8 cellular contexts compared by ENCODE assay signal in the genomic region with DNA sequence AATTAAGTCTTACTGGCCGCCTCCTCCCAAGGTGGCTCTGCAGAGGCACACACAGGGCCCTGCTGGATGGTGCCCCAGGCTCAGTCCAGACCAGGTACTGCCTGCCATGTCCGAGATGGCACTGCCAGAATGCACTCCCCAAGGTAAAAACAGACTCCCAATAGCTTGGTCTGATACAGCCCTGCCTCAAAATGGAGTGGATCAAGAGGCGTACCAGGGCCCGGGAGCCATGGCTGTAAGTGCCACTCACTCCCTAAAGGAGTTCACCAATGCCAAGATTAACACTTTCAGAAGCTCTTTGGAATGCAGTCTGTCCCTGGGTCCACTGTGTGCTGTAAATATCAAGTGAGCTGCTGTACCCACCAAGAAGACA. TPM values are rescaled to one million over a fixed set of nuclear protein-coding genes. Genes with fewer than 3 reads are reported as not detected.
DNase-seq lines count a peak whose midpoint lies in the region; ATAC-seq and TF ChIP-seq lines count a peak whose summit lies in the region.

No MANE protein-coding gene starts in this region.

- no peak overlapping the region for H2AK5ac ChIP-seq in H9 (ENCODE audit: insufficient read length, low read length)

- intact Hi-C loops in spleen (cut with DNase I; ENCODE audit: low total_unique reads) = no loop called here

- H3K36me3 Mint-ChIP-seq in H9 (ENCODE audit: insufficient read depth in 1 of 3, low read depth in 3 of 3) = no peaks in the 10 kb centered on the region
- no peaks in the 10 kb centered on the region for H3K36me3 Mint-ChIP-seq in activated T-helper 17 cell treated with anti-CD3 and anti-CD28 coated beads, Interleukin-2, amount 50 U/mL, for 72 hours (ENCODE audit: low read depth)

- no peak for TF ChIP-seq POLR2A in spleen (IDR thresholded peaks at IDR 0.05)

- H3K27ac ChIP-seq in H9 (ENCODE audit: insufficient read length, low read depth, low read length) = no peak overlapping the region
- H3K27ac ChIP-seq in hepatocyte = peak overlapping the region; percentile 99
- H3K27ac ChIP-seq in spleen = peak overlapping the region; percentile 70 to 88 (median 78)

- H3K9me3 ChIP-seq in H9 (ENCODE audit: control insufficient read depth, low read depth, low read length) (no peaks in the 10 kb centered on the region), hepatocyte (ENCODE audit: low read depth) (no peaks in the 10 kb centered on the region), spleen (no peaks in the 10 kb centered on the region)

- H2AFZ ChIP-seq in H9 (ENCODE audit: low read length) (no peak overlapping the region), hepatocyte (peak overlapping the region; percentile 90)

- no peak overlapping the region for H4K91ac ChIP-seq in H9 (ENCODE audit: insufficient read length, low read depth, low read length)

- H2BK12ac ChIP-seq in H9 (ENCODE audit: insufficient read length, low read depth, low read length) = no peak overlapping the region

- no peaks in the 10 kb centered on the region for H3K79me1 ChIP-seq in H9 (ENCODE audit: insufficient read depth, low read depth, low read length, poor library complexity, severe bottlenecking)

- no peaks in the 10 kb centered on the region for H4K20me1 ChIP-seq in H9 (ENCODE audit: control insufficient read depth, insufficient read depth, insufficient read length)
- H4K20me1 ChIP-seq in hepatocyte (ENCODE audit: insufficient read depth, poor library complexity, severe bottlenecking) = no peaks in the 10 kb centered on the region

- no peak overlapping the region for H2BK15ac ChIP-seq in H9 (ENCODE audit: low read depth, low read length)

- H2BK5ac ChIP-seq in H9 (ENCODE audit: insufficient read length, low read length) = no peak overlapping the region

- no peak overlapping the region for H3K18ac ChIP-seq in H9 (ENCODE audit: insufficient read length, low read depth, low read length)

- peaks cover 34% of the 10 kb centered on the region in 2 experiments for H3K4me1 Mint-ChIP-seq in H9
- H3K4me1 Mint-ChIP-seq in activated T-helper 17 cell treated with anti-CD3 and anti-CD28 coated beads, Interleukin-2, amount 50 U/mL, for 72 hours = peaks cover 12% of the 10 kb centered on the region

- no peak overlapping the region for H3K9ac ChIP-seq in H9 (ENCODE audit: extremely low read depth, insufficient read length, low read length)

- H3K79me2 ChIP-seq in H9 (ENCODE audit: insufficient read depth, low read length) (no peaks in the 10 kb centered on the region; the same call in 1 of the 2 replicates), hepatocyte (peaks cover 15% of the 10 kb centered on the region)

- H3K27me3 Mint-ChIP-seq in H9 (ENCODE audit: low read depth) = peaks cover 29% of the 10 kb centered on the region
- peaks cover 4% of the 10 kb centered on the region for H3K27me3 Mint-ChIP-seq in activated T-helper 17 cell treated with anti-CD3 and anti-CD28 coated beads, Interleukin-2, amount 50 U/mL, for 72 hours

- H3K9me3 Mint-ChIP-seq in H9 = peaks cover 7 to 9% of the 10 kb centered on the region in 2 experiments; a peak in 4 of 5 replicates
- H3K9me3 Mint-ChIP-seq in activated T-helper 17 cell treated with anti-CD3 and anti-CD28 coated beads, Interleukin-2, amount 50 U/mL, for 72 hours = no peaks in the 10 kb centered on the region

- no peak overlapping the region for H4K8ac ChIP-seq in H9 (replicated peaks; ENCODE audit: insufficient read length, low read depth, low read length)

- no CpG with 5 or more reads among the region's 4 CpGs for WGBS in H9 (ENCODE audit: extremely low coverage, insufficient read length, low lambda C conversion rate)
- WGBS in hepatocyte (ENCODE audit: low lambda C conversion rate, missing lambda C conversion rate) = 67% methylated on average over 4 of the region's 4 CpGs
- WGBS in spleen, 5 donors = 68 to 90% (median 70%) methylated on average over 2 to 4 of the region's 4 CpGs

- no peak overlapping the region for H3T11ph ChIP-seq in H9 (ENCODE audit: low read length)

- H3K4me1 ChIP-seq in H9 (ENCODE audit: insufficient read depth, low read length) (peaks cover 11% of the 10 kb centered on the region), hepatocyte (ENCODE audit: insufficient read depth) (peaks cover 34% of the 10 kb centered on the region), spleen (peaks cover 23 to 55% (median 42%) of the 10 kb centered on the region in 6 donors)

- H3K9me2 ChIP-seq in hepatocyte (replicated peaks; ENCODE audit: insufficient read depth) = no peaks in the 10 kb centered on the region

- H3K23ac ChIP-seq in H9 (ENCODE audit: insufficient read length, low read depth, low read length) = no peak overlapping the region

- H3K4me3 Mint-ChIP-seq in H9 = peak overlapping the region; percentile 64 to 86
- H3K4me3 Mint-ChIP-seq in activated T-helper 17 cell treated with anti-CD3 and anti-CD28 coated beads, Interleukin-2, amount 50 U/mL, for 72 hours = peak overlapping the region; percentile 51

- H3K36me3 ChIP-seq in hepatocyte (replicated peaks; ENCODE audit: insufficient read depth, low read depth) (no peaks in the 10 kb centered on the region), spleen (no peaks in the 10 kb centered on the region)

- no peak overlapping the region for H2BK120ac ChIP-seq in H9 (ENCODE audit: low read depth, low read length, poor library complexity, severe bottlenecking)

- ATAC-seq in activated T-helper 17 cell treated with anti-CD3 and anti-CD28 coated beads, Interleukin-2, amount 50 U/mL, for 72 hours (replicated peaks) = no peak
- ATAC-seq in GM21515 (IDR thresholded peaks at IDR 0.05; ENCODE audit: unreplicated experiment) (no peak), HG02852 (IDR thresholded peaks at IDR 0.05; ENCODE audit: unreplicated experiment) (no peak), HG03095 (IDR thresholded peaks at IDR 0.05; ENCODE audit: unreplicated experiment) (no peak)

- no peak overlapping the region; a peak in 1 of 7 replicates for H3K27ac Mint-ChIP-seq in H9
- no peak overlapping the region for H3K27ac Mint-ChIP-seq in activated T-helper 17 cell treated with anti-CD3 and anti-CD28 coated beads, Interleukin-2, amount 50 U/mL, for 72 hours

- H3K4me3 ChIP-seq in hepatocyte = peak overlapping the region; percentile 71
- peak overlapping the region in 5 of 8 donors; percentile 41 to 77 (median 49) for H3K4me3 ChIP-seq in spleen

- H3K4me2 ChIP-seq in H9 (ENCODE audit: insufficient read depth, insufficient read length, low read length) (peak overlapping the region; percentile 42), hepatocyte (peak overlapping the region; percentile 97)

- H2BK20ac ChIP-seq in H9 (ENCODE audit: low read depth, low read length, poor library complexity, severe bottlenecking) = no peak overlapping the region

- no peak for DNase-seq in H9
- DNase-seq in hepatocyte (ENCODE audit: low spot score) = no peak
- DNase-seq in spleen = no peak
- DNase-seq in OCI-M1 (lab: John Stamatoyannopoulos, UW) = no peak

- no peak overlapping the region for H3K14ac ChIP-seq in H9 (ENCODE audit: insufficient read depth, low read length)

- H3K4ac ChIP-seq in H9 (ENCODE audit: low read depth, low read length) = no peak overlapping the region

- H3K27me3 ChIP-seq in H9 (ENCODE audit: insufficient read depth, low read length) = no peaks in the 10 kb centered on the region
- H3K27me3 ChIP-seq in hepatocyte = no peaks in the 10 kb centered on the region
- peaks cover 0 to 22% (median 0%) of the 10 kb centered on the region in 7 donors for H3K27me3 ChIP-seq in spleen (replicated peaks in 1 of 7)

- no peak overlapping the region for H4K5ac ChIP-seq in H9 (ENCODE audit: insufficient read length, low read depth, low read length)

- TF ChIP-seq CTCF in H9 (conservative IDR thresholded peaks at IDR 0.05) = no peak
- no peak for TF ChIP-seq CTCF in hepatocyte (IDR thresholded peaks at IDR 0.05; ENCODE audit: poor library complexity)
- TF ChIP-seq CTCF in spleen (IDR thresholded peaks at IDR 0.05 in 8 of 11, conservative IDR thresholded peaks at IDR 0.05 in 3 of 11) = no peak

- H3K23me2 ChIP-seq in H9 (ENCODE audit: insufficient read length, low read depth, low read length, poor library complexity, severe bottlenecking) = peaks cover 6% of the 10 kb centered on the region

- H3K56ac ChIP-seq in H9 (ENCODE audit: insufficient read length, low read depth, low read length) = no peak overlapping the region

RNA-seq across cellular contexts. Expression of a gene that starts 0.6 kb away (rescaled TPM):
- 20.8 and 21.6 TPM in 2 replicates for total RNA-seq in H9 (2021)
- 10 to 100 TPM; 90.6 to 95.9 TPM for total RNA-seq in activated T-helper 17 cell treated with anti-CD3 and anti-CD28 coated beads, Interleukin-2, amount 50 U/mL, for 72 hours
- total RNA-seq in hepatocyte = 22.0 and 35.6 TPM in 2 replicates
- polyA plus RNA-seq in hepatocyte = 32.2 and 33.8 TPM in 2 replicates
- 100 to 1,000 TPM in 2 of 7 donors, 10 to 100 TPM in 5; 57.6 to 114 (median 85.5) TPM for total RNA-seq in spleen
- polyA plus RNA-seq in spleen = 10 to 100 TPM; 24.2 to 55.0 (median 44.5) TPM
